Comparison of ENCODE assay signal across 15 cellular contexts in the genomic region with DNA sequence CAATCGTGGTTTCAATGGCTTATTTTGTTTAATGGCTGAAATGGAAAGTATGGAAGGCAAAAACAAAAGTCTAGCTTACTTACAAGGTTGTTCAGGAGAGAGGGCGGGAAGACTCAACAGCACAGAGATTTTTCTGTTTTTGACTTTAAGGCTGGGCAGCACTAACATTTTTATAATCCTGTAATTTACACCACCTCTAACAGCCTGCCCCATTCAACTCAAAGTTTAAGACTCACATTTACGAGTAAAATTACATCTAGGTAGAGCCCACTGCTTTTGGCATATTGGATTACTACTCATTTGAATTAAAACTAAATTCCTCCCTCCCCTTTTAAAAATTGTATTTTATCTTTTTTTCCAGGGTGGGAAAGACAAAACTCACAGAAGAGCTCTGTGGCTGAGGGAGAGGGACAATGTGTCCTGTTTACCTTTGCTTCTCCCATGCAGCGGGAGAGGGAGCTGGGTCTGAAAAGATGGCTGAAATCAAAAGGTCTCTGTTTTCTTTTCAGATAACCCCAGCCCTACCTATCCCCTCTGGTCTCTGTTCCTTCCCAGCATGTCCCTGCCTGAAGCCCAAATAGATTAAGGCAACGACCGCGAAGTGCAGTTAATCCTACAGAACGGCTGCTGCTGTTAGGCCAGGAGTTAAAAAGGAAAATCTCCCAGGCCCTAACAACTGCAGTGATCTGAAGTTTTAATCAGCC. TPM values are rescaled to one million over a fixed set of nuclear protein-coding genes. Genes with fewer than 3 reads are reported as not detected.
DNase-seq lines count a peak whose midpoint lies in the region; ATAC-seq, FAIRE-seq and TF ChIP-seq lines count a peak whose summit lies in the region.
"Had no signal": no experiment of that assay in that cellular context is flagged by ENCODE, and none has a peak within 500 bp of the region (broad histone marks: within the 10 kb centered on the region; RNA-seq: fewer than 3 reads in every experiment).

No MANE protein-coding gene starts in this region.

- peaks cover 60% of the 10 kb centered on the region for H3K79me2 ChIP-seq in mesendoderm (ENCODE audit: control insufficient read depth, insufficient read depth, low read length)

- no peaks in the 10 kb centered on the region for H3K36me3 Mint-ChIP-seq in chondrocyte (ENCODE audit: low read depth)
- H3K36me3 Mint-ChIP-seq: activated CD4-positive, alpha-beta memory T cell treated with anti-CD3 and anti-CD28 coated beads for 36 hours; stimulated activated naive B cell treated with anti-CD40 and anti-IgM and Interleukin-4, amounts not matched to agents 10 μg/mL and 1 μg/mL and 100 μg/mL, for 72 hours had no signal

- no peak overlapping the region for H3K4me3 Mint-ChIP-seq in chondrocyte (ENCODE audit: unreplicated experiment)
- H3K4me3 Mint-ChIP-seq: activated CD4-positive, alpha-beta memory T cell treated with anti-CD3 and anti-CD28 coated beads for 36 hours; stimulated activated naive B cell treated with anti-CD40 and anti-IgM and Interleukin-4, amounts not matched to agents 10 μg/mL and 1 μg/mL and 100 μg/mL, for 72 hours had no signal

- no peak overlapping the region for H2AK5ac ChIP-seq in mesendoderm (ENCODE audit: low read length)

- H3K23ac ChIP-seq in mesendoderm (ENCODE audit: low read length) = no peak overlapping the region

- H3K27ac Mint-ChIP-seq in chondrocyte (ENCODE audit: unreplicated experiment) = peak overlapping the region; percentile 77
- H3K27ac Mint-ChIP-seq: activated CD4-positive, alpha-beta memory T cell treated with anti-CD3 and anti-CD28 coated beads for 36 hours; CD14-positive monocyte; stimulated activated naive B cell treated with anti-CD40 and anti-IgM and Interleukin-4, amounts not matched to agents 10 μg/mL and 1 μg/mL and 100 μg/mL, for 72 hours had no signal

- no peaks in the 10 kb centered on the region for H3K36me3 ChIP-seq in HUES64 (ENCODE audit: insufficient read depth, low read length)
- no peaks in the 10 kb centered on the region for H3K36me3 ChIP-seq in mesendoderm (ENCODE audit: control insufficient read depth, insufficient read depth, low read length)
- no peaks in the 10 kb centered on the region for H3K36me3 ChIP-seq in thoracic aorta
- H3K36me3 ChIP-seq in pancreas = no peaks in the 10 kb centered on the region

- no peak overlapping the region for H3K4ac ChIP-seq in mesendoderm (ENCODE audit: low read depth, low read length)

- H3K27ac ChIP-seq in HUES64 (ENCODE audit: low read depth, low read length) (peak overlapping the region; percentile 50), mesendoderm (ENCODE audit: low read depth, low read length) (peak overlapping the region; percentile 46), thoracic aorta (peak overlapping the region; percentile 55 to 57), pancreas (no peak overlapping the region)

- H2BK15ac ChIP-seq in mesendoderm (replicated peaks; ENCODE audit: low read depth) = no peak overlapping the region

- no peak overlapping the region for H4K8ac ChIP-seq in mesendoderm (ENCODE audit: low read depth, low read length)

- peak overlapping the region; percentile 55 for H2BK120ac ChIP-seq in mesendoderm (ENCODE audit: low read depth, low read length)

- H3K27me3 Mint-ChIP-seq in chondrocyte (ENCODE audit: low read depth) = no peaks in the 10 kb centered on the region

- peaks cover 77% of the 10 kb centered on the region for H3K4me1 Mint-ChIP-seq in chondrocyte (ENCODE audit: low read depth)

- no peak overlapping the region for H4K5ac ChIP-seq in mesendoderm (ENCODE audit: low read length)

- FAIRE-seq in pancreas (lab: Jason Lieb, UNC) = no peak

- peaks cover 8% of the 10 kb centered on the region for H3K27me3 ChIP-seq in HUES64 (ENCODE audit: insufficient read depth, low read length)
- no peaks in the 10 kb centered on the region for H3K27me3 ChIP-seq in mesendoderm (ENCODE audit: insufficient read depth, low read length, poor library complexity)
- no peaks in the 10 kb centered on the region for H3K27me3 ChIP-seq in thoracic aorta (replicated peaks; ENCODE audit: insufficient read depth)
- no peaks in the 10 kb centered on the region for H3K27me3 ChIP-seq in pancreas

- H3K9me3 ChIP-seq in HUES64 (ENCODE audit: insufficient read depth, low read depth, low read length) (no peaks in the 10 kb centered on the region), thoracic aorta (no peaks in the 10 kb centered on the region), pancreas (no peaks in the 10 kb centered on the region)

- peak overlapping the region; percentile 61 for H3K18ac ChIP-seq in mesendoderm (ENCODE audit: low read length)

- H3K56ac ChIP-seq in mesendoderm (ENCODE audit: low read length) = peak overlapping the region; percentile 63

- 36% methylated on average over 8 of the region's 8 CpGs for WGBS in HUES64
- no CpG with 5 or more reads among the region's 8 CpGs for WGBS in mesendoderm (ENCODE audit: extremely low coverage, insufficient coverage, low lambda C conversion rate)
- WGBS in pancreas, 2 donors = 85 to 94% methylated on average over 8 of the region's 8 CpGs

- intact Hi-C loops in pancreas (cut with DNase I) = loop anchor here in 1 of 3 donors (10.0 kb wide), 1 partner anchor 1114 kb away; no protein-coding TSS in a partner anchor

- peak overlapping the region; percentile 16; the same call in 1 of the 2 replicates for H3K9ac ChIP-seq in HUES64 (ENCODE audit: low read depth, low read length)
- no peak overlapping the region for H3K9ac ChIP-seq in mesendoderm (ENCODE audit: low read length)

- H3K4me3 ChIP-seq in HUES64 (ENCODE audit: low read length) = peak overlapping the region; percentile 72; the same call in 1 of the 2 replicates
- no peak overlapping the region for H3K4me3 ChIP-seq in mesendoderm (ENCODE audit: low read length)
- H3K4me3 ChIP-seq in thoracic aorta = peak overlapping the region; percentile 89
- no peak overlapping the region for H3K4me3 ChIP-seq in pancreas

- no peaks in the 10 kb centered on the region for H3K9me3 Mint-ChIP-seq in chondrocyte (ENCODE audit: low read depth)
- H3K9me3 Mint-ChIP-seq: activated CD4-positive, alpha-beta memory T cell treated with anti-CD3 and anti-CD28 coated beads for 36 hours; stimulated activated naive B cell treated with anti-CD40 and anti-IgM and Interleukin-4, amounts not matched to agents 10 μg/mL and 1 μg/mL and 100 μg/mL, for 72 hours had no signal

- no peak for TF ChIP-seq CTCF in chondrocyte (IDR thresholded peaks at IDR 0.05)
- no peak for TF ChIP-seq CTCF in thoracic aorta (IDR thresholded peaks at IDR 0.05)
- TF ChIP-seq CTCF in pancreas (IDR thresholded peaks at IDR 0.05) = no peak

- no peak for DNase-seq in chondrocyte (ENCODE audit: low spot score)
- peak; percentile 86 for DNase-seq in mesendoderm
- DNase-seq in thoracic aorta (ENCODE audit: low spot score) = no peak
- DNase-seq in pancreas = no peak
- DNase-seq in activated gamma-delta T cell treated with Interleukin-2 at 50 U/mL for 16 hours = no peak
- DNase-seq in stimulated activated CD8-positive, alpha-beta memory T cell treated with anti-CD3 and anti-CD28 coated beads, Interleukin-4, amount 100 ng/mL, for 48 hours = no peak
- DNase-seq: activated CD4-positive, alpha-beta memory T cell treated with anti-CD3 and anti-CD28 coated beads for 36 hours; dermis blood vessel endothelial cell; DND-41; NCI-H1092; NCI-H2171 treated with DMSO at 0.1 percent for 48 hours; nucleus accumbens; stimulated activated naive B cell treated with anti-CD40 and anti-IgM and Interleukin-4, amounts not matched to agents 10 μg/mL and 1 μg/mL and 100 μg/mL, for 72 hours had no signal

- H3K4me1 ChIP-seq in HUES64 (ENCODE audit: insufficient read depth, low read length) (peaks cover 72% of the 10 kb centered on the region), mesendoderm (ENCODE audit: control insufficient read depth, low read depth, low read length) (peaks cover 25% of the 10 kb centered on the region), thoracic aorta (ENCODE audit: control insufficient read depth in 1 of 2, low read depth in 2 of 2) (peaks cover 0 to 46% of the 10 kb centered on the region in 2 donors), pancreas (no peaks in the 10 kb centered on the region)

- ATAC-seq in thoracic aorta (ENCODE audit: insufficient number of reproducible peaks, low FRiP score, low read depth) (no peak), pancreas (no peak)
- ATAC-seq: stimulated activated naive B cell treated with anti-CD40 and anti-IgM and Interleukin-4, amounts not matched to agents 10 μg/mL and 1 μg/mL and 100 μg/mL, for 72 hours had no signal

- no peaks in the 10 kb centered on the region for H3K79me1 ChIP-seq in mesendoderm (ENCODE audit: low read length)

- H3K4me2 ChIP-seq in mesendoderm (ENCODE audit: low read length) = no peak overlapping the region

- H2BK5ac ChIP-seq in mesendoderm (ENCODE audit: low read length) = no peak overlapping the region

RNA-seq across cellular contexts. Expression of a gene that starts 6.6 kb away (rescaled TPM):
- polyA plus RNA-seq in HUES64 (2013, experiment 1 of 2) = 30.9 TPM
- 47.2 TPM for polyA plus RNA-seq in HUES64 (2013, experiment 2 of 2)
- 36.6 to 54.2 TPM (median 37.1 TPM) in 3 replicates for total RNA-seq in chondrocyte
- polyA plus RNA-seq in mesendoderm (2013, experiment 1 of 2) = 29.5 TPM
- 30.1 TPM for polyA plus RNA-seq in mesendoderm (2013, experiment 2 of 2)
- total RNA-seq in thoracic aorta = 10 to 100 TPM; 27.2 to 45.2 TPM
- 1 to 10 TPM; 2.4 to 8.0 (median 2.9) TPM for total RNA-seq in pancreas
- 1 to 10 TPM; 3.0 to 4.4 TPM for polyA plus RNA-seq in pancreas
- polyA plus RNA-seq: CD14-positive monocyte had no signal

RNA-seq across cellular contexts. Expression of a gene that starts 39.1 kb away (rescaled TPM):
- polyA plus RNA-seq in HUES64 (2013, experiment 1 of 2) = 85.4 TPM
- 109 TPM for polyA plus RNA-seq in HUES64 (2013, experiment 2 of 2)
- total RNA-seq in chondrocyte (48.5 to 55.6 TPM (median 51.6 TPM) in 3 replicates), thoracic aorta (100 to 1,000 TPM; 112 to 159 TPM), pancreas (10 to 100 TPM; 15.9 to 42.4 (median 24.2) TPM)
- polyA plus RNA-seq in mesendoderm (2013, experiment 1 of 2) = 93.9 TPM
- polyA plus RNA-seq in mesendoderm (2013, experiment 2 of 2) = 92.1 TPM
- 10 to 100 TPM; 53.8 to 96.1 TPM for polyA plus RNA-seq in pancreas

Comparison
In these comparisons a context has a peak if more than half of its experiments do, and no peak if none do; other contexts are left out.
1. H3K27ac ChIP-seq: peak in HUES64 (single experiment), mesendoderm (single experiment) and thoracic aorta (2 of 2); none in pancreas (0 of 4).
2. H3K4me3 ChIP-seq: peak in HUES64 (single experiment) and thoracic aorta (single experiment); none in mesendoderm (single experiment) and pancreas (0 of 4).